11 cellular contexts compared by ENCODE assay signal in the genomic region with DNA sequence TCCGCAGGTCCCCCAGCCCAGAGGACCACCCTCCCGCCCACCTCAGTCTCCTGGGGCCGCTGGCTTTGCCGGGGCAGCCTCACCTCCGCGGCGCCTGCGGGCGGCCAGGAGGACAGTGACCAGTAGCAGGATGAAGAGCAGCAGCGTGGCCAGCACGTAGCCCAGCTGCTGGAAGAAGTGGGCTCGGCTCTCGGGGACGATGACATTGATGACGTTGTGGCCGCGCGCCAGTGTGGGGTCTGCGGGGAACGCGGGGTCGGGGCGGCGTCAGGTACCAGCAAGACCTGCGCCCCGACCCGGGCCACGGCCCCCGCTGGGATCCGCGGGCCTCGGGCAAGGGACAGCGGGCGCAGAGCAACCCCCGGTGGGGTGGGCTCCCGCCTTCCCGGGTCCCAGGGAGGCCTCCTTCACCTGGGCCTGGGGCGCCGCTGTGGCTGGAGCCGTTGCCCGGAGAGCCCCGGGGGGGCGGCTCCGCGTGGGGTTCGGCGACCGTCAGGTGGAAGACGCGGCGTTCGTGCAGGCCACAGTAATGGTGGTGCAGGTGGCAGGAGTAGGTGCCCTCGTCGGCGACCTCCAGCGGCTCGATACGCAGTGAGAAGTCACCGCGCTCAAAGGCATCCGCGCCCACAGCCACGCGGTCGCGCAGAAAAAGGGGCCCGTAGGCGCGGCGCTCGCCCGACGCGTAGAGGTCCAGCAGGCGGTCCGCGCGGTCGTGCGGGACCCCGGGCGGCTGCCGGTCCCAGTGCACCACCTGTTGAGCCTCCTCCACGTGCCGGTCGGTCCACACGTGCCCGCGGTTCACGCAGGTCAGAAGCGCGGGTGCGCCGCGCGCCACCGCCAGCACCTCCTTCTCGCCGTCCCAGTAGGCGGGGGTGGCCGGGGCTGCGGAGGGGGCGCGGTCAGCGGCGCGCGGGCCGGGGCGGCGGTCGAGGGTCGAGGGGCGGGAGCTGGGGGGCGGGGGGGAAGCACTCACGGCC. TPM values are rescaled to one million over a fixed set of nuclear protein-coding genes. Genes with fewer than 3 reads are reported as not detected.
DNase-seq lines count a peak whose midpoint lies in the region; ATAC-seq and TF ChIP-seq lines count a peak whose summit lies in the region.
"Had no signal": no experiment of that assay in that cellular context is flagged by ENCODE, and none has a peak within 500 bp of the region (broad histone marks: within the 10 kb centered on the region; RNA-seq: fewer than 3 reads in every experiment).

No MANE protein-coding gene starts in this region.

- H3K4me1 Mint-ChIP-seq in HFFc6 (ENCODE audit: low read depth) (peaks cover 21% of the 10 kb centered on the region), endodermal cell (peaks cover 14% of the 10 kb centered on the region)

- H3K27ac Mint-ChIP-seq in HFFc6 (no peak overlapping the region), endodermal cell (no peak overlapping the region)

- 94 to 95% methylated on average over 71 to 115 of the region's 116 CpGs for WGBS in endodermal cell (ENCODE audit: insufficient coverage in 1 of 2, insufficient read length in 1 of 2), 2 experiments

- H3K4me2 ChIP-seq in osteoblast (ENCODE audit: insufficient read depth, low read length): peak overlapping the region; percentile 53

- H3K27me3 Mint-ChIP-seq in HFFc6 (ENCODE audit: insufficient read depth) (peaks cover 16% of the 10 kb centered on the region), endodermal cell (ENCODE audit: insufficient read depth) (peaks cover 9% of the 10 kb centered on the region)

- DNase-seq in BJ (ENCODE audit: low read depth): no peak
- DNase-seq in HFFc6: no peak
- DNase-seq in endodermal cell: peak; percentile 58
- DNase-seq in osteoblast (ENCODE audit: insufficient read length, low spot score, missing footprints): peak; percentile 72
- DNase-seq in SW480 (ENCODE audit: low spot score): no peak
- DNase-seq in NCI-H1092 (lab: John Stamatoyannopoulos, UW): no peak
- DNase-seq: kidney glomerular epithelial cell had no signal

- POLR2A ChIA-PET in BJ (lab: Charles Lee): no interaction called here

- CTCF ChIA-PET in BJ (lab: Yijun Ruan, JAX): interaction anchor here (4.2 kb wide), 1 partner anchor 19 kb away, joined by 43 read pairs; a partner anchor contains a TSS

- H3K79me2 ChIP-seq in osteoblast (ENCODE audit: insufficient read depth, low read length): peaks cover 53% of the 10 kb centered on the region

- peaks cover 32% of the 10 kb centered on the region for H4K20me1 ChIP-seq in osteoblast (ENCODE audit: insufficient read depth, low read length)

- H3K4me1 ChIP-seq in endodermal cell (ENCODE audit: control insufficient read depth, insufficient read depth, low read length) (peaks cover 3% of the 10 kb centered on the region), osteoblast (ENCODE audit: insufficient read depth, low read length) (peaks cover 17% of the 10 kb centered on the region)

- H3K9ac ChIP-seq in endodermal cell (ENCODE audit: extremely low read depth, low read length, poor library complexity, severe bottlenecking): no peak overlapping the region

- peak overlapping the region; percentile 95 for H3K4me3 ChIP-seq in BJ (ENCODE audit: low read depth, low read length)
- no peak overlapping the region for H3K4me3 ChIP-seq in endodermal cell (ENCODE audit: low read length)
- H3K4me3 ChIP-seq in osteoblast (ENCODE audit: insufficient read depth, low read length): peak overlapping the region; percentile 15
- H3K4me3 ChIP-seq: SK-N-MC had no signal

- no peak for TF ChIP-seq CTCF in BJ (IDR thresholded peaks at IDR 0.05; ENCODE audit: insufficient read depth, low read depth, low read length)
- TF ChIP-seq CTCF in HFFc6 (IDR thresholded peaks at IDR 0.05): no peak
- TF ChIP-seq CTCF in endodermal cell (conservative IDR thresholded peaks at IDR 0.05): no peak
- no peak for TF ChIP-seq CTCF in osteoblast (IDR thresholded peaks at IDR 0.05; ENCODE audit: extremely low read depth, low read depth, low read length)

- ATAC-seq in GM18511 (IDR thresholded peaks at IDR 0.05; ENCODE audit: unreplicated experiment) (no peak), GM21390 (IDR thresholded peaks at IDR 0.05; ENCODE audit: unreplicated experiment) (no peak)
- ATAC-seq: sciatic nerve had no signal

- H3K36me3 Mint-ChIP-seq in HFFc6 (ENCODE audit: low read depth): peaks cover 17% of the 10 kb centered on the region
- H3K36me3 Mint-ChIP-seq in endodermal cell (ENCODE audit: low read depth): no peaks in the 10 kb centered on the region

- H3K4me3 Mint-ChIP-seq in HFFc6: peak overlapping the region; percentile 51
- peak overlapping the region; percentile 48 for H3K4me3 Mint-ChIP-seq in endodermal cell

- H3K36me3 ChIP-seq in BJ (ENCODE audit: control insufficient read depth, insufficient read depth, low read length) (peaks cover 31% of the 10 kb centered on the region), endodermal cell (ENCODE audit: control insufficient read depth, insufficient read depth, low read length) (peaks cover 7% of the 10 kb centered on the region), osteoblast (ENCODE audit: insufficient read depth, low read length) (peaks cover 29% of the 10 kb centered on the region)

- no peaks in the 10 kb centered on the region for H3K27me3 ChIP-seq in BJ (ENCODE audit: control insufficient read depth, insufficient read depth, low read length)
- no peaks in the 10 kb centered on the region for H3K27me3 ChIP-seq in endodermal cell (ENCODE audit: control insufficient read depth, insufficient read depth, low read length, poor library complexity, severe bottlenecking)
- H3K27me3 ChIP-seq in osteoblast (ENCODE audit: insufficient read depth, low read length): no peaks in the 10 kb centered on the region

- no peak overlapping the region for H3K27ac ChIP-seq in endodermal cell (ENCODE audit: low read depth, low read length)
- H3K27ac ChIP-seq in osteoblast (ENCODE audit: low read depth, low read length): no peak overlapping the region
- H3K27ac ChIP-seq: SK-N-MC had no signal

- no peak overlapping the region for H2AFZ ChIP-seq in osteoblast (ENCODE audit: low read length)

- no peaks in the 10 kb centered on the region for H3K9me3 Mint-ChIP-seq in HFFc6
- no peaks in the 10 kb centered on the region for H3K9me3 Mint-ChIP-seq in endodermal cell

- H3K9me3 ChIP-seq in endodermal cell (ENCODE audit: control insufficient read depth, low read length): no peaks in the 10 kb centered on the region
- H3K9me3 ChIP-seq in osteoblast (ENCODE audit: low read depth, low read length): no peaks in the 10 kb centered on the region

RNA-seq across cellular contexts. Expression of a gene that starts 3.8 kb away (rescaled TPM):
- polyA plus RNA-seq in BJ (2011; rRNA removed): 427 and 702 TPM in 2 replicates
- polyA minus RNA-seq in BJ (2011; rRNA and poly(A)+ RNA removed): 346 and 399 TPM in 2 replicates
- total RNA-seq in HFFc6 (2021; fragmentation: NEBNext Ultra II Directional; extraction: Animal tissue kit (Norgen Biotek cat#: 25700)): 100 to 1,000 TPM; 438 to 570 (median 524) TPM
- total RNA-seq in endodermal cell (10 to 100 TPM; 28.3 to 29.2 TPM), osteoblast (689 and 735 TPM in 2 replicates)
- polyA plus RNA-seq in endodermal cell (2013, experiment 1 of 2): 144 TPM
- 128 TPM for polyA plus RNA-seq in endodermal cell (2013, experiment 2 of 2)

RNA-seq across cellular contexts. Expression of a gene that starts 5.3 kb away (rescaled TPM):
- 16.2 and 23.6 TPM in 2 replicates for polyA plus RNA-seq in BJ (2011; rRNA removed)
- 14.4 and 21.6 TPM in 2 replicates for polyA minus RNA-seq in BJ (2011; rRNA and poly(A)+ RNA removed)
- total RNA-seq in HFFc6 (2021; fragmentation: NEBNext Ultra II Directional; extraction: Animal tissue kit (Norgen Biotek cat#: 25700)): 10 to 100 TPM; 73.8 to 96.6 (median 74.5) TPM
- total RNA-seq in endodermal cell (10 to 100 TPM; 71.9 to 73.3 TPM), osteoblast (73.5 and 81.9 TPM in 2 replicates)
- 56.7 TPM for polyA plus RNA-seq in endodermal cell (2013, experiment 1 of 2)
- 48.1 TPM for polyA plus RNA-seq in endodermal cell (2013, experiment 2 of 2)

RNA-seq across cellular contexts. Expression of a gene that starts 20.4 kb away (rescaled TPM):
- 73.2 and 97.8 TPM in 2 replicates for polyA plus RNA-seq in BJ (2011; rRNA removed)
- polyA minus RNA-seq in BJ (2011; rRNA and poly(A)+ RNA removed): 12.7 and 14.4 TPM in 2 replicates
- total RNA-seq in HFFc6 (2021; fragmentation: NEBNext Ultra II Directional; extraction: Animal tissue kit (Norgen Biotek cat#: 25700)): 100 to 1,000 TPM; 178 to 206 (median 196) TPM
- total RNA-seq in endodermal cell (100 to 1,000 TPM; 159 to 162 TPM), osteoblast (64.8 and 74.6 TPM in 2 replicates)
- 82.4 TPM for polyA plus RNA-seq in endodermal cell (2013, experiment 1 of 2)
- polyA plus RNA-seq in endodermal cell (2013, experiment 2 of 2): 74.8 TPM

RNA-seq across cellular contexts. Expression of a gene that starts 23.5 kb away (rescaled TPM):
- 0.06 and 0.11 TPM in 2 replicates for polyA plus RNA-seq in BJ (2011; rRNA removed)
- polyA minus RNA-seq in BJ (2011; rRNA and poly(A)+ RNA removed): 0.14 TPM in 1 of 2 replicates, not detected in the other
- under 1 TPM; 0.07 to 0.20 (median 0.13) TPM for total RNA-seq in HFFc6 (2021; fragmentation: NEBNext Ultra II Directional; extraction: Animal tissue kit (Norgen Biotek cat#: 25700))
- under 1 TPM; 0.09 to 0.35 TPM for total RNA-seq in endodermal cell
- 0.21 TPM for polyA plus RNA-seq in endodermal cell (2013, experiment 1 of 2)
- polyA plus RNA-seq in endodermal cell (2013, experiment 2 of 2): 0.21 TPM
- under 0.01 TPM in 2 replicates for total RNA-seq in osteoblast

RNA-seq across cellular contexts. Expression of a gene that starts 30.0 kb away (rescaled TPM):
- 11.1 and 14.2 TPM in 2 replicates for polyA plus RNA-seq in BJ (2011; rRNA removed)
- 5.4 and 7.7 TPM in 2 replicates for polyA minus RNA-seq in BJ (2011; rRNA and poly(A)+ RNA removed)
- 10 to 100 TPM; 24.6 to 31.5 (median 26.6) TPM for total RNA-seq in HFFc6 (2021; fragmentation: NEBNext Ultra II Directional; extraction: Animal tissue kit (Norgen Biotek cat#: 25700))
- total RNA-seq in endodermal cell (10 to 100 TPM; 12.0 to 13.6 TPM), osteoblast (12.7 and 13.8 TPM in 2 replicates)
- 12.8 TPM for polyA plus RNA-seq in endodermal cell (2013, experiment 1 of 2)
- 11.3 TPM for polyA plus RNA-seq in endodermal cell (2013, experiment 2 of 2)

Comparison
In these comparisons a context has a peak if more than half of its experiments do, and no peak if none do; other contexts are left out.
1. DNase-seq: peak in endodermal cell (single experiment) and osteoblast (single experiment); none in BJ (single experiment), HFFc6 (single experiment), SW480 (single experiment) and NCI-H1092 (single experiment).
2. RNA of a gene that starts 3.8 kb away (total RNA-seq): 689 to 735 TPM in osteoblast and 438 to 570 TPM in HFFc6; 28.3 to 29.2 TPM in endodermal cell; every median in the first group is over 10 times any median in the second.